In genomic region chr7:65509368-65510186, GRCh38 we compare ENCODE assay signal across 9 cellular contexts.
DNase-seq lines count a peak whose midpoint lies in the region; ATAC-seq and TF ChIP-seq lines count a peak whose summit lies in the region.
"Had no signal": no experiment of that assay in that cellular context is flagged by ENCODE, and none has a peak within 500 bp of the region (broad histone marks: within the 10 kb centered on the region; RNA-seq: fewer than 3 reads in every experiment).

No MANE protein-coding gene starts in this region.

- no peak for ATAC-seq in PC-3
- no peak for ATAC-seq in GM21619 (IDR thresholded peaks at IDR 0.05; ENCODE audit: unreplicated experiment)
- no peak for ATAC-seq in HG02840 (IDR thresholded peaks at IDR 0.05; ENCODE audit: low FRiP score, unreplicated experiment)
- ATAC-seq in GM21447 (IDR thresholded peaks at IDR 0.05; ENCODE audit: unreplicated experiment) = no peak

- H3K9me3 ChIP-seq in PC-3 (ENCODE audit: low read length) (no peaks in the 10 kb centered on the region), parathyroid adenoma (ENCODE audit: control insufficient read depth, low read length) (no peaks in the 10 kb centered on the region)

- peak; percentile 7 for DNase-seq in GM10248 (ENCODE audit: extremely low spot score)
- peak; percentile 1 for DNase-seq in PC-3
- DNase-seq in epithelial cell of esophagus (ENCODE audit: low read depth) = no peak
- no peak for DNase-seq in NCI-H226

- no peaks in the 10 kb centered on the region for H3K4me1 ChIP-seq in PC-3 (ENCODE audit: insufficient read depth, low read length)
- no peaks in the 10 kb centered on the region for H3K4me1 ChIP-seq in parathyroid adenoma

- POLR2A ChIA-PET in GM10248 (lab: Yijun Ruan, JAX) = no interaction called here
- POLR2A ChIA-PET in PC-3 (lab: Charles Lee; ENCODE audit: unreplicated experiment) = no interaction called here

- no TSS peak for BruUV-seq in PC-3 (replicated peaks; lab: Mats Ljungman, UMichigan)

- intact Hi-C loops in PC-3 (cut with micrococcal nuclease) = no loop called here

- H4K20me1 ChIP-seq in PC-3 (ENCODE audit: low read length) = no peaks in the 10 kb centered on the region

- TF ChIP-seq CTCF in GM10248 (IDR thresholded peaks at IDR 0.05; ENCODE audit: control extremely low read depth, extremely low read depth, low read depth, missing control alignments) (no peak), PC-3 (conservative IDR thresholded peaks at IDR 0.05; ENCODE audit: low read depth, low read length) (no peak), epithelial cell of esophagus (IDR thresholded peaks at IDR 0.05; ENCODE audit: insufficient read depth, low read depth, low read length, missing control alignments) (no peak), parathyroid adenoma (IDR thresholded peaks at IDR 0.05) (no peak)

- H3K4me2 ChIP-seq in PC-3 (ENCODE audit: low read length) = peak overlapping the region; percentile 86
- H3K4me2 ChIP-seq in parathyroid adenoma (ENCODE audit: low read length) = peak overlapping the region; percentile 62

- H2AFZ ChIP-seq in PC-3 (ENCODE audit: low read length) (peak overlapping the region; percentile 86), parathyroid adenoma (peak overlapping the region; percentile 73)

- H3K27ac ChIP-seq in PC-3 (ENCODE audit: low read length) (no peak overlapping the region), parathyroid adenoma (no peak overlapping the region)

- H3F3A ChIP-seq in PC-3 (ENCODE audit: low read length, unreplicated experiment) = no peaks in the 10 kb centered on the region

- H3K36me3 ChIP-seq in PC-3 (ENCODE audit: low read depth, low read length) = no peaks in the 10 kb centered on the region
- no peaks in the 10 kb centered on the region for H3K36me3 ChIP-seq in parathyroid adenoma (ENCODE audit: control insufficient read depth, insufficient read depth, low read length)

- peak overlapping the region; percentile 75 for H3K4me3 ChIP-seq in PC-3 (ENCODE audit: low read length)
- peak overlapping the region; percentile 13 for H3K4me3 ChIP-seq in epithelial cell of esophagus (ENCODE audit: low read length)
- peak overlapping the region; percentile 31 for H3K4me3 ChIP-seq in parathyroid adenoma (ENCODE audit: low read depth, low read length)
- H3K4me3 ChIP-seq: lung had no signal

- H3K9me2 ChIP-seq in PC-3 (replicated peaks; ENCODE audit: low read length) = no peaks in the 10 kb centered on the region

- H3K9ac ChIP-seq in PC-3 (ENCODE audit: low read length) (peak overlapping the region; percentile 45), parathyroid adenoma (no peak overlapping the region)

- CTCF ChIA-PET in GM10248 (lab: Yijun Ruan, JAX) (no interaction called here), PC-3 (lab: Charles Lee) (no interaction called here)

- H3K79me2 ChIP-seq in PC-3 (ENCODE audit: low read length) = no peaks in the 10 kb centered on the region
- H3K79me2 ChIP-seq in parathyroid adenoma = no peaks in the 10 kb centered on the region

- peaks cover 16% of the 10 kb centered on the region for H3K27me3 ChIP-seq in PC-3 (ENCODE audit: low read length)
- peaks cover 10% of the 10 kb centered on the region for H3K27me3 ChIP-seq in parathyroid adenoma (ENCODE audit: control insufficient read depth, insufficient read depth, low read length)

Comparison
In these comparisons a context has a peak if more than half of its experiments do, and no peak if none do; other contexts are left out.
1. DNase-seq: peak in GM10248 (single experiment) and PC-3 (single experiment); none in epithelial cell of esophagus (single experiment) and NCI-H226 (single experiment).
2. H3K4me3 ChIP-seq: peak in every context shown above with its lines; median percentile 75 in PC-3; 31 in parathyroid adenoma; 13 in epithelial cell of esophagus.